1 cellular context compared by ENCODE assay signal in genomic region chr12:110558945-110559344, GRCh38. TPM values are rescaled to one million over a fixed set of nuclear protein-coding genes. Genes with fewer than 3 reads are reported as not detected.
"Had no signal": no experiment of that assay in that cellular context is flagged by ENCODE, and none has a peak within 500 bp of the region (broad histone marks: within the 10 kb centered on the region; RNA-seq: fewer than 3 reads in every experiment).

No MANE protein-coding gene starts in this region.

RNA-seq across cellular contexts. Expression of gene RAD9B, which starts 56.8 kb away (rescaled TPM):
- total RNA-seq: smooth muscle cell had no signal
